In genomic region chr12:39712334-39712733, GRCh38 we compare ENCODE assay signal across 1 cellular context.
TF ChIP-seq lines count a peak whose summit lies in the region.

No MANE protein-coding gene starts in this region.

TF ChIP-seq in K562, 482 proteins besides CTCF, POLR2A, EP300 and RAD21 (continued from another document and continues in another):
- TF ChIP-seq MLLT1 (IDR thresholded peaks at IDR 0.05) (no peak), EWSR1 (IDR thresholded peaks at IDR 0.05; ENCODE audit: borderline replicate concordance, low read depth, partially characterized antibody) (no peak), DLX4 (CRISPR knock-in tag; IDR thresholded peaks at IDR 0.05) (no peak), ZNF589 (CRISPR knock-in tag; IDR thresholded peaks at IDR 0.05; ENCODE audit: low read depth) (no peak), ZNF699 (CRISPR knock-in tag; IDR thresholded peaks at IDR 0.05; ENCODE audit: insufficient replicate concordance) (no peak), PPARD (CRISPR knock-in tag; IDR thresholded peaks at IDR 0.05) (peak; percentile 82), NFE2 (IDR thresholded peaks at IDR 0.05; ENCODE audit: low read depth) (no peak), ZNF175 (CRISPR knock-in tag; IDR thresholded peaks at IDR 0.05; ENCODE audit: low read depth) (no peak), HNRNPH1 (optimal IDR thresholded peaks at IDR 0.05; ENCODE audit: low read depth, low read length) (no peak), ZNF212 (CRISPR knock-in tag; IDR thresholded peaks at IDR 0.05) (no peak), ARID2 (IDR thresholded peaks at IDR 0.05) (no peak), ZNF408 (CRISPR knock-in tag; IDR thresholded peaks at IDR 0.05; ENCODE audit: low read depth) (peak; percentile 98), PKNOX1 (IDR thresholded peaks at IDR 0.05) (no peak), RFX7 (CRISPR knock-in tag; IDR thresholded peaks at IDR 0.05) (0 out of 2 replicates have a peak, but pooled peaks have one; percentile 57), ARID1B (IDR thresholded peaks at IDR 0.05) (no peak), BACH1 (tag; IDR thresholded peaks at IDR 0.05) (no peak), TCF15 (CRISPR knock-in tag; IDR thresholded peaks at IDR 0.05) (peak; percentile 94), GTF2A2 (tag; IDR thresholded peaks at IDR 0.05) (no peak), TFE3 (CRISPR knock-in tag; IDR thresholded peaks at IDR 0.05) (peak; percentile 47), ZNF644 (tag; IDR thresholded peaks at IDR 0.05; ENCODE audit: low read depth) (no peak), CHD1 (IDR thresholded peaks at IDR 0.05; ENCODE audit: low read length) (no peak), MAFK (IDR thresholded peaks at IDR 0.05; ENCODE audit: low read length) (no peak), TAL1 (IDR thresholded peaks at IDR 0.05) (no peak), PREB (CRISPR knock-in tag; IDR thresholded peaks at IDR 0.05) (no peak), SMARCA4 (IDR thresholded peaks at IDR 0.05) (no peak), ZNF584 (CRISPR knock-in tag; IDR thresholded peaks at IDR 0.05; ENCODE audit: low read depth) (no peak), MECOM (CRISPR knock-in tag; IDR thresholded peaks at IDR 0.05) (no peak), C11orf30 (IDR thresholded peaks at IDR 0.05; ENCODE audit: low read depth) (no peak), MYC (IDR thresholded peaks at IDR 0.05; ENCODE audit: low read depth, low read length) (no peak), MYC (CRISPR knock-in tag; IDR thresholded peaks at IDR 0.05; ENCODE audit: borderline replicate concordance, low read depth) (no peak), KAT2B (IDR thresholded peaks at IDR 0.05; ENCODE audit: low read depth, low read length) (no peak), KLF6 (CRISPR knock-in tag; IDR thresholded peaks at IDR 0.05; ENCODE audit: borderline replicate concordance) (0 out of 2 replicates have a peak, but pooled peaks have one; percentile 54), SREBF2 (CRISPR knock-in tag; IDR thresholded peaks at IDR 0.05) (no peak), SIN3A (IDR thresholded peaks at IDR 0.05; ENCODE audit: borderline replicate concordance in 2 of 2, control insufficient read depth in 1 of 2, low read depth in 2 of 2, low read length in 2 of 2) (no peak), ZFX (CRISPR knock-in tag; IDR thresholded peaks at IDR 0.05) (no peak), ZNF174 (CRISPR knock-in tag; IDR thresholded peaks at IDR 0.05) (peak; percentile 83; the same call in 1 of the 2 replicates), ZNF449 (CRISPR knock-in tag; IDR thresholded peaks at IDR 0.05) (peak; percentile 93), SNAPC5 (CRISPR knock-in tag; IDR thresholded peaks at IDR 0.05) (peak; percentile 47; the same call in 1 of the 2 replicates), CBFB (CRISPR knock-in tag; IDR thresholded peaks at IDR 0.05) (no peak), WHSC1 (IDR thresholded peaks at IDR 0.05; ENCODE audit: low read length) (no peak), PHTF2 (CRISPR knock-in tag; IDR thresholded peaks at IDR 0.05) (peak; percentile 69; the same call in 1 of the 2 replicates), NCOR1 (IDR thresholded peaks at IDR 0.05) (no peak), MCM3 (IDR thresholded peaks at IDR 0.05) (no peak), THAP12 (CRISPR knock-in tag; IDR thresholded peaks at IDR 0.05) (no peak), ATF2 (CRISPR knock-in tag; IDR thresholded peaks at IDR 0.05) (no peak), MBD1 (CRISPR knock-in tag; IDR thresholded peaks at IDR 0.05) (no peak), ZNF609 (CRISPR knock-in tag; IDR thresholded peaks at IDR 0.05; ENCODE audit: borderline replicate concordance) (no peak), ZNF431 (CRISPR knock-in tag; IDR thresholded peaks at IDR 0.05) (no peak), ZNF695 (CRISPR knock-in tag; IDR thresholded peaks at IDR 0.05) (no peak), SAFB2 (IDR thresholded peaks at IDR 0.05; ENCODE audit: borderline replicate concordance, low read depth, low read length, severe bottlenecking) (no peak), ZFP1 (CRISPR knock-in tag; IDR thresholded peaks at IDR 0.05) (0 out of 2 replicates have a peak, but pooled peaks have one; percentile 74), PRMT5 (CRISPR knock-in tag; IDR thresholded peaks at IDR 0.05) (no peak), PTRF (tag; IDR thresholded peaks at IDR 0.05) (no peak)
